ENCODE assay signal across 38 cellular contexts in genomic region chr3:37418357-37418756, GRCh38. TPM values are rescaled to one million over a fixed set of nuclear protein-coding genes. Genes with fewer than 3 reads are reported as not detected.
"Had no signal": no experiment of that assay in that cellular context is flagged by ENCODE, and none has a peak within 500 bp of the region (broad histone marks: within the 10 kb centered on the region; RNA-seq: fewer than 3 reads in every experiment).

No MANE protein-coding gene starts in this region.

- H3K4me3 ChIP-seq: MG63 had no signal

- DNase-seq: Karpas-422, Kasumi-1, MG63, MM.1S, MV-4-11, NCI-H1048, NCI-H1092, NCI-H1092 treated with DMSO at 0.1 percent for 48 hours, NCI-H1105, NCI-H1105 treated with DMSO at 0.1 percent for 48 hours, NCI-H1417, NCI-H1417 treated with DMSO at 0.1 percent for 48 hours, NCI-H1436, NCI-H1436 treated with DMSO at 0.1 percent for 48 hours, NCI-H146, NCI-H1694, NCI-H1694 treated with DMSO at 0.1 percent for 48 hours, NCI-H187, NCI-H187 treated with DMSO at 0.1 percent for 48 hours, NCI-H1930, NCI-H2029, NCI-H2029 treated with DMSO at 0.1 percent for 48 hours, NCI-H2081, NCI-H2081 treated with DMSO at 0.1 percent for 48 hours, NCI-H2107, NCI-H2171, NCI-H2171 treated with DMSO at 0.1 percent for 48 hours, NCI-H2227 treated with DMSO at 0.1 percent for 48 hours, NCI-H226, NCI-H345, NCI-H446, NCI-H446 treated with DMSO at 0.1 percent for 48 hours, NCI-H510A, NCI-H510A treated with DMSO at 0.1 percent for 48 hours, NCI-H524, NCI-H524 treated with DMSO at 0.1 percent for 48 hours had no signal

- H3K27me3 ChIP-seq: MG63 had no signal

- H3K36me3 ChIP-seq: MG63 had no signal

RNA-seq across cellular contexts. Expression of gene ITGA9, which starts 33.6 kb away (rescaled TPM):
- total RNA-seq: LHCN-M2, MCF 10A had no signal
